In genomic region chr1:93180723-93181613, GRCh38 we compare ENCODE assay signal across 8 cellular contexts. TPM values are rescaled to one million over a fixed set of nuclear protein-coding genes. Genes with fewer than 3 reads are reported as not detected.
DNase-seq lines count a peak whose midpoint lies in the region; ATAC-seq and TF ChIP-seq lines count a peak whose summit lies in the region.

CCDC18 (plus strand) TSS chr1:93180724; CDS start chr1:93183362, 2,638 bp downstream.

- H3K4me3 Mint-ChIP-seq in activated CD4-positive, alpha-beta T cell treated with anti-CD3 and anti-CD28 coated beads, Interleukin-2, amount 10 ng/mL, durations not matched to agents 24 days and 14 days = peak within 1 kb of the TSS; percentile 95
- H3K4me3 Mint-ChIP-seq in progenitor cell of endocrine pancreas (ENCODE audit: low read depth) = peak within 1 kb of the TSS; percentile 96

- peak within 1 kb of the TSS; percentile 84 for H3K9ac ChIP-seq in MM.1S (ENCODE audit: low read length)

- no peaks in the 10 kb centered on the region for H3K4me1 ChIP-seq in MM.1S (ENCODE audit: low read length)

- no peak for TF ChIP-seq CTCF in MM.1S (IDR thresholded peaks at IDR 0.05; ENCODE audit: low read length)
- no peak for TF ChIP-seq CTCF in progenitor cell of endocrine pancreas (IDR thresholded peaks at IDR 0.05; ENCODE audit: unreplicated experiment)
- TF ChIP-seq CTCF in omental fat pad (IDR thresholded peaks at IDR 0.05) = no peak

- no peaks in the 10 kb centered on the region for H3K9me3 ChIP-seq in MM.1S (replicated peaks; ENCODE audit: insufficient read depth, low read length)

- H3K27ac Mint-ChIP-seq in activated CD4-positive, alpha-beta T cell treated with anti-CD3 and anti-CD28 coated beads, Interleukin-2, amount 10 ng/mL, durations not matched to agents 24 days and 14 days = peak within 1 kb of the TSS; percentile 100
- peak within 1 kb of the TSS; percentile 99 for H3K27ac Mint-ChIP-seq in progenitor cell of endocrine pancreas

- no peaks in the 10 kb centered on the region for H3K9me2 ChIP-seq in MM.1S (replicated peaks; ENCODE audit: insufficient read depth, low read length)

- no peaks in the 10 kb centered on the region for H3K27me3 ChIP-seq in MM.1S (replicated peaks; ENCODE audit: insufficient read depth, low read length)

- DNase-seq in GF-D8 (lab: John Stamatoyannopoulos, UW) (peak; percentile 65), MM.1S (peak; percentile 42), progenitor cell of endocrine pancreas (ENCODE audit: low spot score, unreplicated experiment) (no peak), omental fat pad (ENCODE audit: low spot score) (no peak)
- DNase-seq in activated CD4-positive, alpha-beta T cell treated with anti-CD3 and anti-CD28 coated beads, Interleukin-2, amount 10 ng/mL, durations not matched to agents 24 days and 14 days = no peak

- peak within 1 kb of the TSS; percentile 69 for H3K4me2 ChIP-seq in MM.1S (ENCODE audit: low read depth, low read length)

- peaks cover 8% of the 10 kb centered on the region; the same call in 1 of the 2 replicates for H3F3A ChIP-seq in MM.1S (ENCODE audit: insufficient read depth, low read length)

- H2AFZ ChIP-seq in MM.1S (ENCODE audit: low read length) = peak within 1 kb of the TSS; percentile 61

- ATAC-seq in GM21717 (IDR thresholded peaks at IDR 0.05; ENCODE audit: unreplicated experiment) (peak; percentile 16), esophagus mucosa (peak; percentile 15), omental fat pad (ENCODE audit: low FRiP score) (no peak), HG03442 (IDR thresholded peaks at IDR 0.05; ENCODE audit: unreplicated experiment) (no peak)

- peaks cover 28% of the 10 kb centered on the region for H3K36me3 Mint-ChIP-seq in activated CD4-positive, alpha-beta T cell treated with anti-CD3 and anti-CD28 coated beads, Interleukin-2, amount 10 ng/mL, durations not matched to agents 24 days and 14 days (ENCODE audit: low read depth)
- peaks cover 2% of the 10 kb centered on the region for H3K36me3 Mint-ChIP-seq in progenitor cell of endocrine pancreas (ENCODE audit: insufficient read depth)

- H3K9me3 Mint-ChIP-seq in activated CD4-positive, alpha-beta T cell treated with anti-CD3 and anti-CD28 coated beads, Interleukin-2, amount 10 ng/mL, durations not matched to agents 24 days and 14 days = no peaks in the 10 kb centered on the region
- H3K9me3 Mint-ChIP-seq in progenitor cell of endocrine pancreas (ENCODE audit: low read depth) = no peaks in the 10 kb centered on the region

- H3K4me1 Mint-ChIP-seq in activated CD4-positive, alpha-beta T cell treated with anti-CD3 and anti-CD28 coated beads, Interleukin-2, amount 10 ng/mL, durations not matched to agents 24 days and 14 days = peaks cover 44% of the 10 kb centered on the region
- peaks cover 13% of the 10 kb centered on the region for H3K4me1 Mint-ChIP-seq in progenitor cell of endocrine pancreas (ENCODE audit: low read depth)

- H3K27me3 Mint-ChIP-seq in activated CD4-positive, alpha-beta T cell treated with anti-CD3 and anti-CD28 coated beads, Interleukin-2, amount 10 ng/mL, durations not matched to agents 24 days and 14 days = no peaks in the 10 kb centered on the region
- no peaks in the 10 kb centered on the region for H3K27me3 Mint-ChIP-seq in progenitor cell of endocrine pancreas

- H4K20me1 ChIP-seq in MM.1S (ENCODE audit: insufficient read depth, low read length) = no peaks in the 10 kb centered on the region

- intact Hi-C loops in activated CD4-positive, alpha-beta T cell treated with anti-CD3 and anti-CD28 coated beads, Interleukin-2, amount 10 ng/mL, durations not matched to agents 24 days and 14 days (cut with micrococcal nuclease) = loop anchor here (1.0 to 10.0 kb wide), 5 partner anchors 102 to 694 kb away; partner anchors contain the start of genes DNTTIP2, DR1, MTF2 and RPL5

- H3K36me3 ChIP-seq in MM.1S (replicated peaks; ENCODE audit: insufficient read depth, low read length) = no peaks in the 10 kb centered on the region

- peaks cover 49% of the 10 kb centered on the region for H3K79me2 ChIP-seq in MM.1S (ENCODE audit: low read length)

- peak within 1 kb of the TSS; percentile 72 for H3K4me3 ChIP-seq in MM.1S (ENCODE audit: low read length)

- peak within 1 kb of the TSS; percentile 88 for H3K27ac ChIP-seq in MM.1S (ENCODE audit: low read length)

RNA-seq across cellular contexts. Expression of gene CCDC18, which starts in this region (rescaled TPM):
- total RNA-seq in activated CD4-positive, alpha-beta T cell treated with anti-CD3 and anti-CD28 coated beads, Interleukin-2, amount 10 ng/mL, durations not matched to agents 24 days and 14 days = 16.4 and 17.9 TPM in 2 replicates
- total RNA-seq in esophagus mucosa (4.3 TPM), progenitor cell of endocrine pancreas (9.0 and 12.4 TPM in 2 replicates), omental fat pad (10 to 100 TPM in 2 of 4 donors, 1 to 10 TPM in 2; 8.2 to 12.6 (median 10.1) TPM)

Comparison
In these comparisons a context has a peak if more than half of its experiments do, and no peak if none do; other contexts are left out.
1. DNase-seq: peak in GF-D8 (single experiment) and MM.1S (single experiment); none in activated CD4-positive, alpha-beta T cell treated with anti-CD3 and anti-CD28 coated beads, Interleukin-2, amount 10 ng/mL, durations not matched to agents 24 days and 14 days (single experiment), progenitor cell of endocrine pancreas (single experiment) and omental fat pad (single experiment).
2. ATAC-seq: peak in GM21717 (single experiment) and esophagus mucosa (single experiment); none in omental fat pad (single experiment) and HG03442 (single experiment).